In genomic region chr1:39539252-39539790, GRCh38 we compare ENCODE assay signal across 1 cellular context.
TF ChIP-seq lines count a peak whose summit lies in the region.

No MANE protein-coding gene starts in this region.

TF ChIP-seq in GM23338, 12 proteins besides CTCF, POLR2A, EP300 and RAD21 (continued from another document):
- TF ChIP-seq, protein P1, sequence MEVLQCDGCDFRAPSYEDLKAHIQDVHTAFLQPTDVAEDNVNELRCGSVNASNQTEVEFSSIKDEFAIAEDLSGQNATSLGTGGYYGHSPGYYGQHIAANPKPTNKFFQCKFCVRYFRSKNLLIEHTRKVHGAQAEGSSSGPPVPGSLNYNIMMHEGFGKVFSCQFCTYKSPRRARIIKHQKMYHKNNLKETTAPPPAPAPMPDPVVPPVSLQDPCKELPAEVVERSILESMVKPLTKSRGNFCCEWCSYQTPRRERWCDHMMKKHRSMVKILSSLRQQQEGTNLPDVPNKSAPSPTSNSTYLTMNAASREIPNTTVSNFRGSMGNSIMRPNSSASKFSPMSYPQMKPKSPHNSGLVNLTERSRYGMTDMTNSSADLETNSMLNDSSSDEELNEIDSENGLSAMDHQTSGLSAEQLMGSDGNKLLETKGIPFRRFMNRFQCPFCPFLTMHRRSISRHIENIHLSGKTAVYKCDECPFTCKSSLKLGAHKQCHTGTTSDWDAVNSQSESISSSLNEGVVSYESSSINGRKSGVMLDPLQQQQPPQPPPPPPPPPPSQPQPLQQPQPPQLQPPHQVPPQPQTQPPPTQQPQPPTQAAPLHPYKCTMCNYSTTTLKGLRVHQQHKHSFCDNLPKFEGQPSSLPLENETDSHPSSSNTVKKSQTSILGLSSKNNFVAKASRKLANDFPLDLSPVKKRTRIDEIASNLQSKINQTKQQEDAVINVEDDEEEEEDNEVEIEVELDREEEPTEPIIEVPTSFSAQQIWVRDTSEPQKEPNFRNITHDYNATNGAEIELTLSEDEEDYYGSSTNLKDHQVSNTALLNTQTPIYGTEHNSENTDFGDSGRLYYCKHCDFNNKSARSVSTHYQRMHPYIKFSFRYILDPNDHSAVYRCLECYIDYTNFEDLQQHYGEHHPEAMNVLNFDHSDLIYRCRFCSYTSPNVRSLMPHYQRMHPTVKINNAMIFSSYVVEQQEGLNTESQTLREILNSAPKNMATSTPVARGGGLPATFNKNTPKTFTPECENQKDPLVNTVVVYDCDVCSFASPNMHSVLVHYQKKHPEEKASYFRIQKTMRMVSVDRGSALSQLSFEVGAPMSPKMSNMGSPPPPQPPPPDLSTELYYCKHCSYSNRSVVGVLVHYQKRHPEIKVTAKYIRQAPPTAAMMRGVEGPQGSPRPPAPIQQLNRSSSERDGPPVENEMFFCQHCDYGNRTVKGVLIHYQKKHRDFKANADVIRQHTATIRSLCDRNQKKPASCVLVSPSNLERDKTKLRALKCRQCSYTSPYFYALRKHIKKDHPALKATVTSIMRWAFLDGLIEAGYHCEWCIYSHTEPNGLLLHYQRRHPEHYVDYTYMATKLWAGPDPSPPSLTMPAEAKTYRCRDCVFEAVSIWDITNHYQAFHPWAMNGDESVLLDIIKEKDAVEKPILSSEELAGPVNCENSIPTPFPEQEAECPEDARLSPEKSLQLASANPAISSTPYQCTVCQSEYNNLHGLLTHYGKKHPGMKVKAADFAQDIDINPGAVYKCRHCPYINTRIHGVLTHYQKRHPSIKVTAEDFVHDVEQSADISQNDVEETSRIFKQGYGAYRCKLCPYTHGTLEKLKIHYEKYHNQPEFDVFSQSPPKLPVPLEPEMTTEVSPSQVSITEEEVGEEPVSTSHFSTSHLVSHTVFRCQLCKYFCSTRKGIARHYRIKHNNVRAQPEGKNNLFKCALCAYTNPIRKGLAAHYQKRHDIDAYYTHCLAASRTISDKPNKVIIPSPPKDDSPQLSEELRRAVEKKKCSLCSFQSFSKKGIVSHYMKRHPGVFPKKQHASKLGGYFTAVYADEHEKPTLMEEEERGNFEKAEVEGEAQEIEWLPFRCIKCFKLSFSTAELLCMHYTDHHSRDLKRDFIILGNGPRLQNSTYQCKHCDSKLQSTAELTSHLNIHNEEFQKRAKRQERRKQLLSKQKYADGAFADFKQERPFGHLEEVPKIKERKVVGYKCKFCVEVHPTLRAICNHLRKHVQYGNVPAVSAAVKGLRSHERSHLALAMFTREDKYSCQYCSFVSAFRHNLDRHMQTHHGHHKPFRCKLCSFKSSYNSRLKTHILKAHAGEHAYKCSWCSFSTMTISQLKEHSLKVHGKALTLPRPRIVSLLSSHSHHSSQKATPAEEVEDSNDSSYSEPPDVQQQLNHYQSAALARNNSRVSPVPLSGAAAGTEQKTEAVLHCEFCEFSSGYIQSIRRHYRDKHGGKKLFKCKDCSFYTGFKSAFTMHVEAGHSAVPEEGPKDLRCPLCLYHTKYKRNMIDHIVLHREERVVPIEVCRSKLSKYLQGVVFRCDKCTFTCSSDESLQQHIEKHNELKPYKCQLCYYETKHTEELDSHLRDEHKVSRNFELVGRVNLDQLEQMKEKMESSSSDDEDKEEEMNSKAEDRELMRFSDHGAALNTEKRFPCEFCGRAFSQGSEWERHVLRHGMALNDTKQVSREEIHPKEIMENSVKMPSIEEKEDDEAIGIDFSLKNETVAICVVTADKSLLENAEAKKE (CRISPR knock-in tag; IDR thresholded peaks at IDR 0.05), result no peak
- TF ChIP-seq JUNB (IDR thresholded peaks at IDR 0.05; ENCODE audit: unreplicated experiment), result no peak
- TF ChIP-seq, protein P2, sequence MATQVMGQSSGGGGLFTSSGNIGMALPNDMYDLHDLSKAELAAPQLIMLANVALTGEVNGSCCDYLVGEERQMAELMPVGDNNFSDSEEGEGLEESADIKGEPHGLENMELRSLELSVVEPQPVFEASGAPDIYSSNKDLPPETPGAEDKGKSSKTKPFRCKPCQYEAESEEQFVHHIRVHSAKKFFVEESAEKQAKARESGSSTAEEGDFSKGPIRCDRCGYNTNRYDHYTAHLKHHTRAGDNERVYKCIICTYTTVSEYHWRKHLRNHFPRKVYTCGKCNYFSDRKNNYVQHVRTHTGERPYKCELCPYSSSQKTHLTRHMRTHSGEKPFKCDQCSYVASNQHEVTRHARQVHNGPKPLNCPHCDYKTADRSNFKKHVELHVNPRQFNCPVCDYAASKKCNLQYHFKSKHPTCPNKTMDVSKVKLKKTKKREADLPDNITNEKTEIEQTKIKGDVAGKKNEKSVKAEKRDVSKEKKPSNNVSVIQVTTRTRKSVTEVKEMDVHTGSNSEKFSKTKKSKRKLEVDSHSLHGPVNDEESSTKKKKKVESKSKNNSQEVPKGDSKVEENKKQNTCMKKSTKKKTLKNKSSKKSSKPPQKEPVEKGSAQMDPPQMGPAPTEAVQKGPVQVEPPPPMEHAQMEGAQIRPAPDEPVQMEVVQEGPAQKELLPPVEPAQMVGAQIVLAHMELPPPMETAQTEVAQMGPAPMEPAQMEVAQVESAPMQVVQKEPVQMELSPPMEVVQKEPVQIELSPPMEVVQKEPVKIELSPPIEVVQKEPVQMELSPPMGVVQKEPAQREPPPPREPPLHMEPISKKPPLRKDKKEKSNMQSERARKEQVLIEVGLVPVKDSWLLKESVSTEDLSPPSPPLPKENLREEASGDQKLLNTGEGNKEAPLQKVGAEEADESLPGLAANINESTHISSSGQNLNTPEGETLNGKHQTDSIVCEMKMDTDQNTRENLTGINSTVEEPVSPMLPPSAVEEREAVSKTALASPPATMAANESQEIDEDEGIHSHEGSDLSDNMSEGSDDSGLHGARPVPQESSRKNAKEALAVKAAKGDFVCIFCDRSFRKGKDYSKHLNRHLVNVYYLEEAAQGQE (IDR thresholded peaks at IDR 0.05; ENCODE audit: unreplicated experiment), result no peak
- no peak for TF ChIP-seq POLR2AphosphoS5 (IDR thresholded peaks at IDR 0.05; ENCODE audit: low read depth)
- TF ChIP-seq CREB1 (CRISPR knock-in tag; IDR thresholded peaks at IDR 0.05; ENCODE audit: low read depth), result no peak
- no peak for TF ChIP-seq STAT1 (IDR thresholded peaks at IDR 0.05; ENCODE audit: unreplicated experiment)
